Comparison of ENCODE assay signal across 8 cellular contexts in the genomic region with DNA sequence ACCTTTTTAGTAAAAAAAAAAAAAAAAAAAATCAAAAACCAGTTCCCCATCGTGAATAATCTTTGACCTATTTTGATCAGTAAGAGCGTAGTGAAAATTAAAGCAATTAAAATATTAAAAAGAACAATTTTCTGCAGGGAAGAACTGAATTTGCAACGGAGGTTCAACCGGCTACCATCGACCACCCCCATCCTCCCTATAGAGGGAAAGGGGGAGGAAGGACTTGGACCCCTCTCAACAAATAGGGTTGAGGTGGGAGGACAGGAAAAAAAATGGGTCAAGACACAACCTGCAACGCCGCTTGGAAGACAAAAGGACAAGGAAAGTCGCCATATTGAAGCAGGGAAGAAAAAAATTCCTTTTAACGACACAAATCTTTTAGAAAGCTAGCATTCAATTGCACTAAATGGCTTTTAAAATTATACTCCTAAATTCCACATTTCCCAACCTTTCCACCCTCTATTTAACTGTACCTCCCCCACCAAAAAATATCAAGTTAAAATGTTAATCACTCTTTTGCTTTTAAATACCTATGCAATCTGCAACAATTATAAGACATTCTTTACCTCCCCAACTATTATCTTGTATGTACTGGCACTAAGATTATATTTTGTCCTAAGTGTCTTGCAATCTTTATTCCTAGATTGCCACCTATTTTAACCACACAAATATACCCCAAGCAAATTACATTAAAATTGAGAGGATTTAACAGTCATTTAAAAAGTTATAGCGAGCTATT. TPM values are rescaled to one million over a fixed set of nuclear protein-coding genes. Genes with fewer than 3 reads are reported as not detected.
DNase-seq lines count a peak whose midpoint lies in the region; ATAC-seq lines count a peak whose summit lies in the region.

No MANE protein-coding gene starts in this region.

- no peaks in the 10 kb centered on the region for H3K27me3 ChIP-seq in layer of hippocampus (ENCODE audit: control insufficient read depth, insufficient read depth, low read length)

- H3K4me3 Mint-ChIP-seq in stimulated activated effector memory CD8-positive, alpha-beta T cell treated with anti-CD3 and anti-CD28 coated beads, Interleukin-12 subunit alpha, Interleukin-12 subunit beta, amount 100 ng/mL, for 72 hours: peak overlapping the region; percentile 87

- no peaks in the 10 kb centered on the region for H3K9me3 Mint-ChIP-seq in stimulated activated effector memory CD8-positive, alpha-beta T cell treated with anti-CD3 and anti-CD28 coated beads, Interleukin-12 subunit alpha, Interleukin-12 subunit beta, amount 100 ng/mL, for 72 hours

- DNase-seq in GM04504 (ENCODE audit: low read depth) (peak; percentile 69), NCI-H1048 (lab: John Stamatoyannopoulos, UW) (peak; percentile 29), SW480 (ENCODE audit: low spot score) (peak; percentile 58), cerebellum (ENCODE audit: low spot score) (peak; percentile 39), retina (no peak)
- peak; percentile 13 to 74 for DNase-seq in stimulated activated effector memory CD8-positive, alpha-beta T cell treated with anti-CD3 and anti-CD28 coated beads, Interleukin-12 subunit alpha, Interleukin-12 subunit beta, amount 100 ng/mL, for 72 hours (ENCODE audit: low spot score in 2 of 2)

- peak overlapping the region; percentile 100 for H3K27ac Mint-ChIP-seq in stimulated activated effector memory CD8-positive, alpha-beta T cell treated with anti-CD3 and anti-CD28 coated beads, Interleukin-12 subunit alpha, Interleukin-12 subunit beta, amount 100 ng/mL, for 72 hours

- ATAC-seq in stimulated activated effector memory CD8-positive, alpha-beta T cell treated with anti-CD3 and anti-CD28 coated beads, Interleukin-12 subunit alpha, Interleukin-12 subunit beta, amount 100 ng/mL, for 72 hours: no peak
- no peak for ATAC-seq in HG02840 (IDR thresholded peaks at IDR 0.05; ENCODE audit: low FRiP score, unreplicated experiment)

- peaks cover 77% of the 10 kb centered on the region for H3K4me1 Mint-ChIP-seq in stimulated activated effector memory CD8-positive, alpha-beta T cell treated with anti-CD3 and anti-CD28 coated beads, Interleukin-12 subunit alpha, Interleukin-12 subunit beta, amount 100 ng/mL, for 72 hours

- peaks cover 97% of the 10 kb centered on the region for H3K36me3 Mint-ChIP-seq in stimulated activated effector memory CD8-positive, alpha-beta T cell treated with anti-CD3 and anti-CD28 coated beads, Interleukin-12 subunit alpha, Interleukin-12 subunit beta, amount 100 ng/mL, for 72 hours

- peak overlapping the region; percentile 95 for H3K27ac ChIP-seq in layer of hippocampus (ENCODE audit: low read depth, low read length)

RNA-seq across cellular contexts. Expression of a gene that starts 1.7 kb away (rescaled TPM):
- total RNA-seq in cerebellum: 26.9 TPM

RNA-seq across cellular contexts. Expression of a gene that starts 2.3 kb away (rescaled TPM):
- total RNA-seq in cerebellum: 51.7 TPM

RNA-seq across cellular contexts. Expression of a gene that starts 11.3 kb away (rescaled TPM):
- total RNA-seq in cerebellum: 58.2 TPM

RNA-seq across cellular contexts. Expression of a gene that starts 31.5 kb away (rescaled TPM):
- total RNA-seq in cerebellum: 8.4 TPM

RNA-seq across cellular contexts. Expression of a gene that starts 44.1 kb away (rescaled TPM):
- 15.4 TPM for total RNA-seq in cerebellum
